In genomic region chr5:172770675-172771438, GRCh38 we compare ENCODE assay signal across 1 cellular context.
TF ChIP-seq lines count a peak whose summit lies in the region.

TSS of gene DUSP1 (minus strand) at chr5:172771195. CDS start at chr5:172770952, 243 bp downstream.

TF ChIP-seq in K562, 482 proteins besides CTCF, POLR2A, EP300 and RAD21 (continued from another document and continues in another):
- peak; percentile 83 for TF ChIP-seq ZBTB12 (CRISPR knock-in tag; IDR thresholded peaks at IDR 0.05)
- no peak for TF ChIP-seq HINFP (tag; conservative IDR thresholded peaks at IDR 0.05; ENCODE audit: low read depth)
- TF ChIP-seq TSHZ1 (CRISPR knock-in tag; IDR thresholded peaks at IDR 0.05), result no peak
- TF ChIP-seq BRD4 (IDR thresholded peaks at IDR 0.05), result peak; percentile 90; the same call in 1 of the 2 replicates
- no peak for TF ChIP-seq ZNF280B (CRISPR knock-in tag; IDR thresholded peaks at IDR 0.05)
- peak; percentile 40; the same call in 1 of the 2 replicates for TF ChIP-seq E2F1 (CRISPR knock-in tag; IDR thresholded peaks at IDR 0.05)
- TF ChIP-seq PHB2 (IDR thresholded peaks at IDR 0.05; ENCODE audit: low read depth), result no peak
- peak in 1 of 2 experiments; percentile 34; a peak in 1 of 4 replicates for TF ChIP-seq ZNF639 (CRISPR knock-in tag; conservative IDR thresholded peaks at IDR 0.05 in 1 of 2, IDR thresholded peaks at IDR 0.05 in 1 of 2)
- no peak for TF ChIP-seq SMARCA5 (IDR thresholded peaks at IDR 0.05)
- no peak for TF ChIP-seq ZNF561 (CRISPR knock-in tag; conservative IDR thresholded peaks at IDR 0.05)
- peak; percentile 96 for TF ChIP-seq RBFOX2 (IDR thresholded peaks at IDR 0.05; ENCODE audit: low read depth, low read length)
- no peak for TF ChIP-seq ID3 (CRISPR knock-in tag; IDR thresholded peaks at IDR 0.05)
- TF ChIP-seq ID3 (tag; IDR thresholded peaks at IDR 0.05), result peak; percentile 82
- TF ChIP-seq GTF2B (IDR thresholded peaks at IDR 0.05; ENCODE audit: extremely low read depth, insufficient read length), result peak; percentile 74
- TF ChIP-seq HOMEZ (CRISPR knock-in tag; IDR thresholded peaks at IDR 0.05), result no peak
- TF ChIP-seq RFX7 (CRISPR knock-in tag; IDR thresholded peaks at IDR 0.05), result no peak
- peak; percentile 84; the same call in 1 of the 2 replicates for TF ChIP-seq ZNF175 (CRISPR knock-in tag; IDR thresholded peaks at IDR 0.05; ENCODE audit: low read depth)
- peak; percentile 45 to 51; a peak in 1 of 4 replicates for TF ChIP-seq TBL1XR1 (IDR thresholded peaks at IDR 0.05; ENCODE audit: low read length in 2 of 2)
- no peak for TF ChIP-seq PYGO2 (tag; IDR thresholded peaks at IDR 0.05)
- no peak for TF ChIP-seq PATZ1 (CRISPR knock-in tag; IDR thresholded peaks at IDR 0.05; ENCODE audit: borderline replicate concordance)
- TF ChIP-seq TARDBP (IDR thresholded peaks at IDR 0.05), result no peak; the same call in 1 of the 2 replicates
- peak; percentile 83 for TF ChIP-seq CBFA2T2 (conservative IDR thresholded peaks at IDR 0.05)
- TF ChIP-seq COPS2 (conservative IDR thresholded peaks at IDR 0.05), result no peak
- TF ChIP-seq NBN (IDR thresholded peaks at IDR 0.05; ENCODE audit: low read depth), result no peak; the same call in 1 of the 2 replicates
- TF ChIP-seq POLR2H (tag; IDR thresholded peaks at IDR 0.05; ENCODE audit: low read depth), result peak; percentile 97
- TF ChIP-seq MTA1 (IDR thresholded peaks at IDR 0.05; ENCODE audit: borderline replicate concordance), result no peak
- peak; percentile 97 for TF ChIP-seq PRPF4 (IDR thresholded peaks at IDR 0.05; ENCODE audit: insufficient read depth, low read depth, low read length, poor library complexity, severe bottlenecking)
- TF ChIP-seq ZNF23 (CRISPR knock-in tag; IDR thresholded peaks at IDR 0.05), result no peak
- no peak for TF ChIP-seq DLX4 (CRISPR knock-in tag; IDR thresholded peaks at IDR 0.05)
